In the genomic region with DNA sequence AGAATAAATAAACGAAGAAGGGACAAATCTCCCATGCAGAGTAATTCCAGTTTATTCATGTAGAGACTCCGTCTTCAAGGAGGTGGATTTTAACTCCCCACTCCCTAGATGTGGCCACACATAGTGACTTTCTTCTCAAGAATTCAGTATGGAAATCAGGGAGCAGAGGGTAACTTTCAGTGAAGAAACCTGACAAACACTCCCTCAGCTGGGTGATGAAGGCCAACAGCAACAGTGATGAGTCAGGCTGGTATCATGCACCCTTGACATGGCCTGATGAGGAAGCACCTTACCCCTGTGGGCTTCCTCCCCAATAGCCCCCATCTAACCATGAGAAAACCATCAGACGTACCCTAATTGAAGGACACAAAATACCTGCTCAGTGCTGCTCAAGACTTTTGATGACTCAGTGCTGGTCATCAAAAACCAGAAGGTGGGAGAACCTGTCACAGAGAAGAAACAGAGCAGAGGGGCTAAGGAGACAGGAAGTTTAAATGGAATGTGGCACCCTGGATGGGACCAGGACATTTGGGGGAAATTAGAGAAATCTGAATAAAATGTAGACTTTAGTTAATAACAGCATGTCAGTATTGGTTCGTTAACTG, we compare ENCODE assay signal across 18 cellular contexts. TPM values are rescaled to one million over a fixed set of nuclear protein-coding genes. Genes with fewer than 3 reads are reported as not detected.
A peak's percentile ranks its signal among the peaks of the same experiment; 100 is the strongest.
DNase-seq lines count a peak whose midpoint lies in the region; ATAC-seq, FAIRE-seq and TF ChIP-seq lines count a peak whose summit lies in the region.
"Had no signal": no experiment of that assay in that cellular context is flagged by ENCODE, and none has a peak within 500 bp of the region (broad histone marks: within the 10 kb centered on the region; RNA-seq: fewer than 3 reads in every experiment).

No MANE protein-coding gene starts in this region.

- H3K27ac ChIP-seq in thyroid gland = no peak overlapping the region
- H3K27ac ChIP-seq in CD4-positive, alpha-beta memory T cell (ENCODE audit: low read depth, low read length) = no peak overlapping the region
- H3K27ac ChIP-seq: gastrocnemius medialis, suprapubic skin had no signal

- H3K27me3 ChIP-seq in MG63 (no peaks in the 10 kb centered on the region), bronchial epithelial cell (ENCODE audit: control insufficient read depth, insufficient read depth, low read length) (peaks cover 3% of the 10 kb centered on the region), thyroid gland (no peaks in the 10 kb centered on the region)
- H3K27me3 ChIP-seq in CD4-positive, alpha-beta memory T cell (ENCODE audit: insufficient read depth, low read length) = no peaks in the 10 kb centered on the region
- H3K27me3 ChIP-seq: gastrocnemius medialis, suprapubic skin had no signal

- FAIRE-seq in bronchial epithelial cell (lab: Jason Lieb, UNC) = peak; percentile 13
- FAIRE-seq: colon had no signal

- TF ChIP-seq CTCF in bronchial epithelial cell (IDR thresholded peaks at IDR 0.05; ENCODE audit: insufficient read depth, low read length, severe bottlenecking) (no peak), thyroid gland (IDR thresholded peaks at IDR 0.05) (no peak)

- no peaks in the 10 kb centered on the region for H3K4me1 ChIP-seq in thyroid gland
- H3K4me1 ChIP-seq in CD4-positive, alpha-beta memory T cell (ENCODE audit: insufficient read depth, low read length) = no peaks in the 10 kb centered on the region
- H3K4me1 ChIP-seq: gastrocnemius medialis, suprapubic skin had no signal

- ATAC-seq in GM19328 (IDR thresholded peaks at IDR 0.05; ENCODE audit: unreplicated experiment) = no peak
- ATAC-seq: gastrocnemius medialis; naive thymus-derived CD4-positive, alpha-beta T cell had no signal

- DNase-seq in EH (ENCODE audit: low read depth) (peak; percentile 83), MG63 (peak; percentile 65), bronchial epithelial cell (ENCODE audit: low read depth) (peak; percentile 60), kidney glomerular epithelial cell (lab: John Stamatoyannopoulos, UW) (peak; percentile 84), SHP77 treated with DMSO at 0.1 percent for 48 hours (lab: John Stamatoyannopoulos, UW) (no peak), thyroid gland (no peak)
- DNase-seq in CD4-positive, alpha-beta memory T cell = no peak
- DNase-seq: activated CD8-positive, alpha-beta memory T cell treated with anti-CD3 and anti-CD28 coated beads for 24 hours; activated naive CD4-positive, alpha-beta T cell treated with anti-CD3 and anti-CD28 coated beads for 36 hours; CD8-positive, alpha-beta memory T cell; gastrocnemius medialis; left cardiac atrium; naive thymus-derived CD4-positive, alpha-beta T cell; NCI-H1092 treated with DMSO at 0.1 percent for 48 hours; NCI-H446 treated with DMSO at 0.1 percent for 48 hours had no signal

- no peaks in the 10 kb centered on the region for H3K9me3 ChIP-seq in MG63
- H3K9me3 ChIP-seq in thyroid gland = no peaks in the 10 kb centered on the region
- no peaks in the 10 kb centered on the region for H3K9me3 ChIP-seq in CD4-positive, alpha-beta memory T cell (ENCODE audit: control insufficient read depth in 1 of 2, low read length in 2 of 2)
- H3K9me3 ChIP-seq: gastrocnemius medialis, suprapubic skin had no signal

- 93 to 97% methylated on average over 4 of the region's 4 CpGs for WGBS in thyroid gland, 2 donors

- H3K9me3 Mint-ChIP-seq in CD4-positive, alpha-beta memory T cell = no peaks in the 10 kb centered on the region
- H3K9me3 Mint-ChIP-seq: activated naive CD4-positive, alpha-beta T cell treated with anti-CD3 and anti-CD28 coated beads for 36 hours; CD8-positive, alpha-beta memory T cell; naive thymus-derived CD4-positive, alpha-beta T cell had no signal

- H3K36me3 Mint-ChIP-seq in CD4-positive, alpha-beta memory T cell = no peaks in the 10 kb centered on the region
- H3K36me3 Mint-ChIP-seq: CD8-positive, alpha-beta memory T cell; naive thymus-derived CD4-positive, alpha-beta T cell had no signal

- no peaks in the 10 kb centered on the region for H3K4me1 Mint-ChIP-seq in CD4-positive, alpha-beta memory T cell
- H3K4me1 Mint-ChIP-seq: CD8-positive, alpha-beta memory T cell had no signal

- CTCF ChIA-PET in CD4-positive, alpha-beta memory T cell (lab: Charles Lee; ENCODE audit: partially characterized antibody) = no interaction called here

- TF ChIP-seq POLR2A in thyroid gland (IDR thresholded peaks at IDR 0.05) = no peak

- H3K4me3 ChIP-seq in MG63 (no peak overlapping the region), bronchial epithelial cell (ENCODE audit: low read depth, low read length) (no peak overlapping the region), thyroid gland (replicated peaks in 1 of 3) (no peak overlapping the region)
- no peak overlapping the region for H3K4me3 ChIP-seq in CD4-positive, alpha-beta memory T cell (ENCODE audit: low read length in 2 of 2)
- H3K4me3 ChIP-seq: gastrocnemius medialis, suprapubic skin had no signal

- POLR2A ChIA-PET in CD4-positive, alpha-beta memory T cell (lab: Charles Lee; ENCODE audit: partially characterized antibody) = no interaction called here

- no peaks in the 10 kb centered on the region; the same call in 1 of the 2 replicates for H3K36me3 ChIP-seq in MG63
- no peaks in the 10 kb centered on the region for H3K36me3 ChIP-seq in bronchial epithelial cell (ENCODE audit: control insufficient read depth, insufficient read depth, low read length)
- H3K36me3 ChIP-seq in thyroid gland = no peaks in the 10 kb centered on the region
- no peaks in the 10 kb centered on the region for H3K36me3 ChIP-seq in CD4-positive, alpha-beta memory T cell (ENCODE audit: insufficient read depth, low read length)
- H3K36me3 ChIP-seq: gastrocnemius medialis, suprapubic skin had no signal

- intact Hi-C loops in thyroid gland (cut with DNase I) = no loop called here
- intact Hi-C loops in CD4-positive, alpha-beta memory T cell (cut with micrococcal nuclease) = no loop called here

- H3K27me3 Mint-ChIP-seq in CD4-positive, alpha-beta memory T cell = no peaks in the 10 kb centered on the region

- H3K4me3 Mint-ChIP-seq in CD4-positive, alpha-beta memory T cell = no peak overlapping the region
- H3K4me3 Mint-ChIP-seq: activated naive CD4-positive, alpha-beta T cell treated with anti-CD3 and anti-CD28 coated beads for 36 hours; CD8-positive, alpha-beta memory T cell; naive thymus-derived CD4-positive, alpha-beta T cell had no signal

- no peak overlapping the region for H3K27ac Mint-ChIP-seq in CD4-positive, alpha-beta memory T cell
- H3K27ac Mint-ChIP-seq: activated naive CD4-positive, alpha-beta T cell treated with anti-CD3 and anti-CD28 coated beads for 36 hours; naive thymus-derived CD4-positive, alpha-beta T cell had no signal

RNA-seq across cellular contexts. Expression of gene ADAMTS14, which starts 50.6 kb away (rescaled TPM):
- total RNA-seq in MG63 (2014; rRNA removed; shearing (Covaris generic); ENCODE audit: low replicate concordance) = 1.6 and 2.7 TPM in 2 replicates
- total RNA-seq in bronchial epithelial cell = under 0.01 and 0.26 TPM in 2 replicates
- total RNA-seq in thyroid gland = not detected
- total RNA-seq in CD4-positive, alpha-beta memory T cell = not detected
- polyA plus RNA-seq in CD4-positive, alpha-beta memory T cell = not detected
- total RNA-seq: activated naive CD4-positive, alpha-beta T cell treated with anti-CD3 and anti-CD28 coated beads for 36 hours; CD8-positive, alpha-beta memory T cell had no signal
- polyA plus RNA-seq: naive thymus-derived CD4-positive, alpha-beta T cell had no signal

Comparison
In these comparisons a context has a peak if more than half of its experiments do, and no peak if none do; other contexts are left out.
1. DNase-seq: peak in EH (single experiment), MG63 (single experiment), bronchial epithelial cell (single experiment) and kidney glomerular epithelial cell (single experiment); none in SHP77 treated with DMSO at 0.1 percent for 48 hours (single experiment), thyroid gland (0 of 2) and CD4-positive, alpha-beta memory T cell (0 of 5).